Comparison of ENCODE assay signal across 30 cellular contexts in the genomic region with DNA sequence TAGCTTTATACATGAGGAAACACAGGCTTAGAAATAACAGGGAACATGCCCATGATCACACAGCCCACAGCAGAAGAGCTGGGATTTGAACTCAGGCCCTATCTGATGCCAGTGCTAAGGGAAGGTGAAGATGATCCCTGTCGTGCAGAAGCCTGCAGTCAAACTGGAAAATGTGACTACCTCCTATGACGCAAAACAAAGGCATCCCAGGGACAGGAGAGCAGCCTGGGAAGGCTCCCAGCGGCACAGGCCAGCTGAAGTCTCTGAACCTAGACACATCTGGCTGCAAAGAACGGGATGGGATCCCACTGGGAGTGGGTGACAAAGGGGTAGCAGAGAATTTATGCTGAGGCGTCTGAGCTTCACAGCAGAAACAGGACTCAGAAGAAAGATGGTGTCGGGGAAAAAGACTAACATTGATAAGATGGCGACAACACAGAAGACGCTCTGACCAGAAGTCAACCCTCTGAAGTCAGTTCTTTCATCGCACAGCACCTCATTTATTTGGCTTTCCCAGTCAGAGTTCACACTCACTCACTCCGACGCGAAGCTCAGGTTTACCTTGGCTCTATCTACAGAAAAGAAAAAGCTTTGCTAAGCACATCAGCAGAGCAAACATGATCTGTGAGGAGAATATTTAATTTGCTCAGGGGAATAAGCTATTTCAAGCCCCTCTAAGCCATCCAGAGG.
"Had no signal": no experiment of that assay in that cellular context is flagged by ENCODE, and none has a peak within 500 bp of the region (broad histone marks: within the 10 kb centered on the region; RNA-seq: fewer than 3 reads in every experiment).

No MANE protein-coding gene starts in this region.

- H3K27ac Mint-ChIP-seq: activated CD4-positive, alpha-beta T cell treated with anti-CD3 and anti-CD28 coated beads, Interleukin-2, amount 10 ng/mL, durations not matched to agents 24 days and 14 days; activated CD8-positive, alpha-beta T cell treated with anti-CD3 and anti-CD28 coated beads for 36 hours; activated naive CD8-positive, alpha-beta T cell treated with anti-CD3 and anti-CD28 coated beads for 36 hours; activated T-cell treated with anti-CD3 and anti-CD28 coated beads, Interleukin-2, amount 50 U/mL, for 72 hours; activated T-helper 17 cell treated with anti-CD3 and anti-CD28 coated beads, Interleukin-2, amount 50 U/mL, for 72 hours; T-helper 1 cell treated with Interleukin-12 subunit alpha and Interleukin-12 subunit beta and Interleukin-4 antibody, amounts not matched to agents 30 μg/mL and 1 μg/mL, for 36 hours; T-helper 2 cell treated with Interferon-gamma antibody and Interleukin-4, amounts not matched to agents 5 μg/mL and 100 μg/mL, for 36 hours had no signal

- H3K36me3 Mint-ChIP-seq: activated naive CD8-positive, alpha-beta T cell treated with anti-CD3 and anti-CD28 coated beads for 36 hours had no signal

- H3K27ac ChIP-seq: breast epithelium, SJSA1 had no signal

- H3K36me3 ChIP-seq: breast epithelium, MG63, SJSA1 had no signal

- H3K4me3 ChIP-seq: breast epithelium, MG63, SJSA1 had no signal

- DNase-seq: activated CD4-positive, alpha-beta T cell treated with anti-CD3 and anti-CD28 coated beads, Interleukin-2, amount 10 ng/mL, durations not matched to agents 24 days and 14 days; activated CD4-positive, alpha-beta T cell treated with anti-CD3 and anti-CD28 coated beads, Interleukin-2, amount 50 U/mL, for 4 hours; activated CD8-positive, alpha-beta T cell treated with anti-CD3 and anti-CD28 coated beads for 36 hours; activated effector memory CD4-positive, alpha-beta T cell treated with anti-CD3 and anti-CD28 coated beads, Interleukin-2, amount 50 U/mL, for 16 hours; activated naive CD4-positive, alpha-beta T cell; activated naive CD4-positive, alpha-beta T cell treated with anti-CD3 and anti-CD28 coated beads, Interleukin-2, amount 50 U/mL, for 16 hours; activated naive CD8-positive, alpha-beta T cell treated with anti-CD3 and anti-CD28 coated beads for 36 hours; activated T-cell treated with anti-CD3 and anti-CD28 coated beads, Interleukin-2, amount 50 U/mL, for 1 hour; activated T-cell treated with anti-CD3 and anti-CD28 coated beads, Interleukin-2, amount 50 U/mL, for 72 hours; amniotic stem cell; aorta; Kasumi-1; MG63; MV-4-11; NCI-H1092; NCI-H146; NCI-H187; NCI-H2029 treated with DMSO at 0.1 percent for 48 hours; NCI-H2227 treated with DMSO at 0.1 percent for 48 hours; NCI-H510A treated with DMSO at 0.1 percent for 48 hours; NCI-H526 treated with DMSO at 0.1 percent for 48 hours; NCI-H774; SHP77; SK-N-SH had no signal

- ATAC-seq: activated CD8-positive, alpha-beta T cell treated with anti-CD3 and anti-CD28 coated beads for 36 hours; activated T-cell treated with anti-CD3 and anti-CD28 coated beads, Interleukin-2, amount 50 U/mL, for 72 hours; activated T-helper 17 cell treated with anti-CD3 and anti-CD28 coated beads, Interleukin-2, amount 50 U/mL, for 72 hours; Panc1 had no signal

- H3K4me3 Mint-ChIP-seq: activated CD4-positive, alpha-beta T cell treated with anti-CD3 and anti-CD28 coated beads, Interleukin-2, amount 10 ng/mL, durations not matched to agents 24 days and 14 days; activated CD8-positive, alpha-beta T cell treated with anti-CD3 and anti-CD28 coated beads for 36 hours; activated naive CD8-positive, alpha-beta T cell treated with anti-CD3 and anti-CD28 coated beads for 36 hours; activated T-cell treated with anti-CD3 and anti-CD28 coated beads, Interleukin-2, amount 50 U/mL, for 72 hours; activated T-helper 17 cell treated with anti-CD3 and anti-CD28 coated beads, Interleukin-2, amount 50 U/mL, for 72 hours; T-helper 1 cell treated with Interleukin-12 subunit alpha and Interleukin-12 subunit beta and Interleukin-4 antibody, amounts not matched to agents 30 μg/mL and 1 μg/mL, for 36 hours; T-helper 2 cell treated with Interferon-gamma antibody and Interleukin-4, amounts not matched to agents 5 μg/mL and 100 μg/mL, for 36 hours had no signal

- H3K4me2 ChIP-seq: SK-N-SH had no signal

- H3K9ac ChIP-seq: SK-N-SH had no signal

- H3K27me3 Mint-ChIP-seq: activated CD8-positive, alpha-beta T cell treated with anti-CD3 and anti-CD28 coated beads for 36 hours; activated naive CD8-positive, alpha-beta T cell treated with anti-CD3 and anti-CD28 coated beads for 36 hours had no signal

- H3K9me3 Mint-ChIP-seq: activated CD4-positive, alpha-beta T cell treated with anti-CD3 and anti-CD28 coated beads, Interleukin-2, amount 10 ng/mL, durations not matched to agents 24 days and 14 days; activated CD8-positive, alpha-beta T cell treated with anti-CD3 and anti-CD28 coated beads for 36 hours; activated naive CD8-positive, alpha-beta T cell treated with anti-CD3 and anti-CD28 coated beads for 36 hours; activated T-cell treated with anti-CD3 and anti-CD28 coated beads, Interleukin-2, amount 50 U/mL, for 72 hours; activated T-helper 17 cell treated with anti-CD3 and anti-CD28 coated beads, Interleukin-2, amount 50 U/mL, for 72 hours; T-helper 1 cell treated with Interleukin-12 subunit alpha and Interleukin-12 subunit beta and Interleukin-4 antibody, amounts not matched to agents 30 μg/mL and 1 μg/mL, for 36 hours; T-helper 2 cell treated with Interferon-gamma antibody and Interleukin-4, amounts not matched to agents 5 μg/mL and 100 μg/mL, for 36 hours had no signal

- H3K4me1 ChIP-seq: breast epithelium, SJSA1 had no signal

- H3K4me1 Mint-ChIP-seq: activated naive CD8-positive, alpha-beta T cell treated with anti-CD3 and anti-CD28 coated beads for 36 hours; activated T-helper 17 cell treated with anti-CD3 and anti-CD28 coated beads, Interleukin-2, amount 50 U/mL, for 72 hours had no signal

- H3K9me3 ChIP-seq: breast epithelium, MG63, SJSA1, SK-N-SH had no signal

- H3K27me3 ChIP-seq: breast epithelium, MG63, SJSA1 had no signal
